ENCODE assay signal across 2 cellular contexts in genomic region chr20:13412806-13413445, GRCh38.
TF ChIP-seq lines count a peak whose summit lies in the region.

No MANE protein-coding gene starts in this region.

TF ChIP-seq in A549, 52 proteins besides CTCF, POLR2A, EP300 and RAD21:
- TF ChIP-seq ATOH8 (CRISPR knock-in tag; IDR thresholded peaks at IDR 0.05; ENCODE audit: low read depth) (no peak), HES2 (IDR thresholded peaks at IDR 0.05) (no peak), RFX5 (IDR thresholded peaks at IDR 0.05) (no peak), CBX8 (IDR thresholded peaks at IDR 0.05) (no peak), RARB (CRISPR knock-in tag; IDR thresholded peaks at IDR 0.05) (no peak), KDM5A (IDR thresholded peaks at IDR 0.05) (no peak), GATA3 (IDR thresholded peaks at IDR 0.05; ENCODE audit: borderline replicate concordance) (no peak), FOXS1 (CRISPR knock-in tag; IDR thresholded peaks at IDR 0.05) (no peak), ZNF302 (CRISPR knock-in tag; IDR thresholded peaks at IDR 0.05) (no peak), EHF (CRISPR knock-in tag; IDR thresholded peaks at IDR 0.05) (no peak), MAFK (IDR thresholded peaks at IDR 0.05; ENCODE audit: partially characterized antibody) (no peak)
TF ChIP-seq in A549: peak in this region for 0.

TF ChIP-seq in IMR-90, 13 proteins besides CTCF, POLR2A, EP300 and RAD21:
- TF ChIP-seq CHD1 (IDR thresholded peaks at IDR 0.05; ENCODE audit: low read depth, low read length) (no peak), RCOR1 (IDR thresholded peaks at IDR 0.05; ENCODE audit: insufficient replicate concordance, low read length) (no peak), CEBPB (IDR thresholded peaks at IDR 0.05; ENCODE audit: low read depth, low read length) (no peak), MAFK (IDR thresholded peaks at IDR 0.05; ENCODE audit: low read depth, low read length) (no peak), BHLHE40 (IDR thresholded peaks at IDR 0.05; ENCODE audit: low read depth, low read length) (no peak), SMC3 (IDR thresholded peaks at IDR 0.05; ENCODE audit: low read depth, low read length) (no peak), RFX5 (IDR thresholded peaks at IDR 0.05; ENCODE audit: low read depth, low read length) (no peak), FOS (IDR thresholded peaks at IDR 0.05; ENCODE audit: low read depth, low read length) (no peak), USF2 (IDR thresholded peaks at IDR 0.05; ENCODE audit: low read depth, low read length) (no peak), NFE2L2 (IDR thresholded peaks at IDR 0.05; ENCODE audit: low read depth, low read length) (no peak)
